8 cellular contexts compared by ENCODE assay signal in genomic region chr9:14321517-14322125, GRCh38. TPM values are rescaled to one million over a fixed set of nuclear protein-coding genes. Genes with fewer than 3 reads are reported as not detected.
DNase-seq lines count a peak whose midpoint lies in the region; ATAC-seq and TF ChIP-seq lines count a peak whose summit lies in the region.

No MANE protein-coding gene starts in this region.

- peak overlapping the region; percentile 86 to 96 for H3K4me3 Mint-ChIP-seq in H9

- no peak overlapping the region for H2BK20ac ChIP-seq in H9 (ENCODE audit: low read depth, low read length, poor library complexity, severe bottlenecking)

- H3K36me3 ChIP-seq in Panc1 (ENCODE audit: control insufficient read depth, insufficient read depth, low read length): no peaks in the 10 kb centered on the region
- H3K36me3 ChIP-seq in esophagus (ENCODE audit: control insufficient read depth in 2 of 2, insufficient read depth in 2 of 2, low read length in 1 of 2): no peaks in the 10 kb centered on the region
- no peaks in the 10 kb centered on the region for H3K36me3 ChIP-seq in psoas muscle (ENCODE audit: insufficient read depth in 1 of 2, low read depth in 1 of 2)

- H3K4me1 ChIP-seq in H9 (ENCODE audit: insufficient read depth, low read length) (peaks cover 8% of the 10 kb centered on the region; the same call in 1 of the 2 replicates), Panc1 (ENCODE audit: control insufficient read depth, insufficient read depth, low read length) (peaks cover 4% of the 10 kb centered on the region), esophagus (ENCODE audit: control insufficient read depth in 2 of 2, insufficient read depth in 2 of 2, low read length in 1 of 2) (peaks cover 0 to 2% of the 10 kb centered on the region in 2 donors), psoas muscle (peaks cover 66% of the 10 kb centered on the region)

- intact Hi-C loops in Panc1 (cut with micrococcal nuclease; ENCODE audit: unreplicated experiment): no loop called here
- intact Hi-C loops in psoas muscle (cut with DNase I): no loop called here

- H4K5ac ChIP-seq in H9 (ENCODE audit: insufficient read length, low read depth, low read length): no peak overlapping the region

- H3K27ac ChIP-seq in H9 (ENCODE audit: insufficient read length, low read depth, low read length): no peak overlapping the region
- H3K27ac ChIP-seq in Panc1 (ENCODE audit: low read length): peak overlapping the region; percentile 84
- peak overlapping the region; percentile 95 to 98 for H3K27ac ChIP-seq in esophagus (ENCODE audit: low read depth in 2 of 2, low read length in 1 of 2)
- H3K27ac ChIP-seq in psoas muscle: peak overlapping the region; percentile 99

- no peak overlapping the region for H2AFZ ChIP-seq in H9 (ENCODE audit: low read length)

- H3K56ac ChIP-seq in H9 (ENCODE audit: insufficient read length, low read depth, low read length): no peak overlapping the region

- peak overlapping the region; percentile 95 for H3K4me2 ChIP-seq in H9 (ENCODE audit: insufficient read depth, insufficient read length, low read length)

- in situ Hi-C loops in Panc1 (cut with HindIII; ENCODE audit: low pct_unique_long_range_greater_than_20kb, low sequenced_read_pairs): no loop called here

- no peak overlapping the region for H3K4ac ChIP-seq in H9 (ENCODE audit: low read depth, low read length)

- H2BK120ac ChIP-seq in H9 (ENCODE audit: low read depth, low read length, poor library complexity, severe bottlenecking): no peak overlapping the region

- ATAC-seq in Panc1 (no peak), psoas muscle (no peak), HG02938 (IDR thresholded peaks at IDR 0.05; ENCODE audit: unreplicated experiment) (no peak)

- no peak overlapping the region for H2BK12ac ChIP-seq in H9 (ENCODE audit: insufficient read length, low read depth, low read length)

- no peak overlapping the region for H2BK15ac ChIP-seq in H9 (ENCODE audit: low read depth, low read length)

- peaks cover 18% of the 10 kb centered on the region for H3K27me3 Mint-ChIP-seq in H9 (ENCODE audit: low read depth)

- no peak overlapping the region for H3K23ac ChIP-seq in H9 (ENCODE audit: insufficient read length, low read depth, low read length)

- peak overlapping the region; percentile 93 for H3K9ac ChIP-seq in H9 (ENCODE audit: extremely low read depth, insufficient read length, low read length)

- DNase-seq in H9 (no peak), Panc1 (ENCODE audit: low read depth, low spot score) (no peak), psoas muscle (no peak), NCI-H1417 treated with DMSO at 0.1 percent for 48 hours (lab: John Stamatoyannopoulos, UW) (no peak), NCI-H524 treated with DMSO at 0.1 percent for 48 hours (lab: John Stamatoyannopoulos, UW) (no peak), GM03348 (ENCODE audit: low spot score) (no peak)

- H3K9me3 ChIP-seq in H9 (ENCODE audit: control insufficient read depth, low read depth, low read length) (no peaks in the 10 kb centered on the region), Panc1 (ENCODE audit: control insufficient read depth, insufficient read depth, low read depth, low read length) (no peaks in the 10 kb centered on the region), esophagus (ENCODE audit: control insufficient read depth in 2 of 2, insufficient read depth in 1 of 2, low read depth in 1 of 2, low read length in 1 of 2) (no peaks in the 10 kb centered on the region), psoas muscle (no peaks in the 10 kb centered on the region)

- CTCF ChIA-PET in Panc1 (lab: Charles Lee): interaction anchor here (0.5 kb wide), 1 partner anchor 51 kb away, joined by 7 read pairs; no protein-coding TSS in a partner anchor

- no peak overlapping the region for H4K8ac ChIP-seq in H9 (replicated peaks; ENCODE audit: insufficient read length, low read depth, low read length)

- H3K23me2 ChIP-seq in H9 (ENCODE audit: insufficient read length, low read depth, low read length, poor library complexity, severe bottlenecking): peaks cover 24% of the 10 kb centered on the region

- no peak overlapping the region for H2AK5ac ChIP-seq in H9 (ENCODE audit: insufficient read length, low read length)

- no peaks in the 10 kb centered on the region for H3K79me2 ChIP-seq in H9 (ENCODE audit: insufficient read depth, low read length)

- H4K91ac ChIP-seq in H9 (ENCODE audit: insufficient read length, low read depth, low read length): no peak overlapping the region

- no peak overlapping the region for H2BK5ac ChIP-seq in H9 (ENCODE audit: insufficient read length, low read length)

- POLR2A ChIA-PET in Panc1 (lab: Charles Lee): no interaction called here

- WGBS in H9 (ENCODE audit: extremely low coverage, insufficient read length, low lambda C conversion rate): no CpG with 5 or more reads among the region's 9 CpGs
- WGBS in esophagus, 2 donors: 7 to 11% methylated on average over 9 of the region's 9 CpGs
- 1 to 4% (median 1%) methylated on average over 9 of the region's 9 CpGs for WGBS in psoas muscle, 3 donors

- H3K27ac Mint-ChIP-seq in H9: peak overlapping the region; percentile 67 to 96 (median 94); a peak in 4 of 7 replicates

- H3K27me3 ChIP-seq in H9 (ENCODE audit: insufficient read depth, low read length) (no peaks in the 10 kb centered on the region), Panc1 (ENCODE audit: control insufficient read depth, insufficient read depth, low read length) (no peaks in the 10 kb centered on the region), esophagus (ENCODE audit: control insufficient read depth in 1 of 2, insufficient read depth in 2 of 2, low read length in 2 of 2) (no peaks in the 10 kb centered on the region), psoas muscle (ENCODE audit: insufficient read depth in 3 of 3, low read length in 2 of 3) (no peaks in the 10 kb centered on the region)

- no peaks in the 10 kb centered on the region for H3K9me3 Mint-ChIP-seq in H9

- TF ChIP-seq CTCF in H9 (conservative IDR thresholded peaks at IDR 0.05) (no peak), Panc1 (IDR thresholded peaks at IDR 0.05) (no peak), psoas muscle (IDR thresholded peaks at IDR 0.05) (no peak)

- no peaks in the 10 kb centered on the region for H4K20me1 ChIP-seq in H9 (ENCODE audit: control insufficient read depth, insufficient read depth, insufficient read length)

- H3K36me3 Mint-ChIP-seq in H9 (ENCODE audit: insufficient read depth in 1 of 3, low read depth in 3 of 3): no peaks in the 10 kb centered on the region; a peak in 1 of 7 replicates

- H3T11ph ChIP-seq in H9 (ENCODE audit: low read length): no peak overlapping the region

- BruUV-seq in Panc1 (replicated peaks; lab: Mats Ljungman, UMichigan): TSS peak; percentile 90

- H3K4me1 Mint-ChIP-seq in H9: peaks cover 63 to 65% of the 10 kb centered on the region in 2 experiments

- H3K79me1 ChIP-seq in H9 (ENCODE audit: insufficient read depth, low read depth, low read length, poor library complexity, severe bottlenecking): no peaks in the 10 kb centered on the region

- H3K14ac ChIP-seq in H9 (ENCODE audit: insufficient read depth, low read length): no peak overlapping the region

- no peak overlapping the region for H3K18ac ChIP-seq in H9 (ENCODE audit: insufficient read length, low read depth, low read length)

- H3K4me3 ChIP-seq in Panc1 (ENCODE audit: low read depth in 2 of 2, low read length in 2 of 2) (peak overlapping the region; percentile 48 to 53), esophagus (ENCODE audit: low read depth in 1 of 2, low read length in 2 of 2) (peak overlapping the region; percentile 72 to 91), psoas muscle (peak overlapping the region; percentile 93)

RNA-seq across cellular contexts. Expression of gene NFIB, which starts 7.7 kb away (rescaled TPM):
- total RNA-seq in H9 (2021) (13.3 and 14.3 TPM in 2 replicates), Panc1 (2021; ENCODE audit: unreplicated experiment) (26.7 TPM), psoas muscle (10 to 100 TPM; 35.0 to 65.1 (median 47.3) TPM)
- 5.0 TPM for polyA plus RNA-seq in Panc1 (2012; ENCODE audit: insufficient read length)
- polyA plus RNA-seq in esophagus (1 to 10 TPM; 4.0 to 6.6 TPM), psoas muscle (10 to 100 TPM in 1 of 3 donors, 1 to 10 TPM in 2; 5.8 to 17.1 (median 6.1) TPM)
